Comparison of ENCODE assay signal across 9 cellular contexts in genomic region chr3:36615861-36616260, GRCh38.
"Had no signal": no experiment of that assay in that cellular context is flagged by ENCODE, and none has a peak within 500 bp of the region (broad histone marks: within the 10 kb centered on the region; RNA-seq: fewer than 3 reads in every experiment).

No MANE protein-coding gene starts in this region.

- H3K27ac ChIP-seq: GM23248, HL-60 had no signal

- H3K36me3 Mint-ChIP-seq: IgD-negative memory B cell had no signal

- DNase-seq: GM23248, GOT3, H7, HFFc6 had no signal

- H3K36me3 ChIP-seq: HAP-1 had no signal

- H3K4me3 ChIP-seq: GM23248, HAP-1 had no signal

- H2AFZ ChIP-seq: GM23248 had no signal

- H3K27me3 Mint-ChIP-seq: IgD-negative memory B cell had no signal

- H3K9me3 ChIP-seq: HAP-1 had no signal

- H3K27ac Mint-ChIP-seq: HFFc6, IgD-negative memory B cell had no signal

- H3K9ac ChIP-seq: GM23248 had no signal

- H3K4me1 Mint-ChIP-seq: IgD-negative memory B cell had no signal

- ATAC-seq: HCT116, HepG2 had no signal

- H3K9me3 Mint-ChIP-seq: HFFc6 had no signal

- H3K4me3 Mint-ChIP-seq: HFFc6, IgD-negative memory B cell had no signal

- H3K4me1 ChIP-seq: HAP-1 had no signal
